Comparison of ENCODE assay signal across 9 cellular contexts in genomic region chr15:60396100-60396499, GRCh38. TPM values are rescaled to one million over a fixed set of nuclear protein-coding genes. Genes with fewer than 3 reads are reported as not detected.
DNase-seq lines count a peak whose midpoint lies in the region; ATAC-seq and TF ChIP-seq lines count a peak whose summit lies in the region.
"Had no signal": no experiment of that assay in that cellular context is flagged by ENCODE, and none has a peak within 500 bp of the region (broad histone marks: within the 10 kb centered on the region; RNA-seq: fewer than 3 reads in every experiment).

No MANE protein-coding gene starts in this region.

- peak overlapping the region; percentile 27 to 93 for H3K27ac Mint-ChIP-seq in natural killer cell

- no peak for TF ChIP-seq CTCF in Loucy (conservative IDR thresholded peaks at IDR 0.05; ENCODE audit: low read length)
- TF ChIP-seq CTCF in natural killer cell (IDR thresholded peaks at IDR 0.05), result no peak

- H3K36me3 ChIP-seq in BLaER1, result 0 out of 2 replicates have a peak, but pooled peaks cover 11% of the 10 kb centered on the region
- H3K36me3 ChIP-seq in Loucy (ENCODE audit: insufficient read depth, low read length), result no peaks in the 10 kb centered on the region
- H3K36me3 ChIP-seq in duodenal mucosa (ENCODE audit: control insufficient read depth in 1 of 2, insufficient read depth in 2 of 2, low read length in 2 of 2), result peaks cover 9 to 11% of the 10 kb centered on the region in 2 donors

- peaks cover 14% of the 10 kb centered on the region; the same call in 1 of the 2 replicates for H3K79me2 ChIP-seq in Loucy (ENCODE audit: insufficient read depth, low read length)

- intact Hi-C loops in natural killer cell (cut with micrococcal nuclease), result loop anchor here (5.0 kb wide), 2 partner anchors 186 to 446 kb away; no protein-coding TSS in a partner anchor

- peak overlapping the region; percentile 84 for H3K4me3 Mint-ChIP-seq in natural killer cell

- no peaks in the 10 kb centered on the region for H3K9me2 ChIP-seq in Loucy (replicated peaks; ENCODE audit: low read depth, low read length)

- DNase-seq in natural killer cell (no peak), NCI-H82 treated with DMSO at 0.1 percent for 48 hours (lab: John Stamatoyannopoulos, UW; ENCODE audit: unreplicated experiment) (no peak), NAMALWA (ENCODE audit: low spot score) (no peak)
- DNase-seq in activated CD4-positive, CD25-positive, alpha-beta regulatory T cell treated with anti-CD3 and anti-CD28 coated beads, Interleukin-2, amount 50 U/mL, for 72 hours, result no peak
- DNase-seq: activated CD8-positive, alpha-beta memory T cell treated with anti-CD3 and anti-CD28 coated beads, Interleukin-2, amount 50 U/mL, for 4 hours had no signal

- no peak overlapping the region for H3K9ac ChIP-seq in BLaER1
- H3K9ac ChIP-seq in Loucy (ENCODE audit: low read depth, low read length, poor library complexity, severe bottlenecking), result peak overlapping the region; percentile 78
- H3K9ac ChIP-seq in duodenal mucosa (ENCODE audit: low read depth in 1 of 2, low read length in 2 of 2), result peak overlapping the region; percentile 93 to 96

- H3K4me3 ChIP-seq in BLaER1 (no peak overlapping the region), Loucy (ENCODE audit: low read length, poor library complexity, severe bottlenecking) (peak overlapping the region; percentile 92), duodenal mucosa (ENCODE audit: low read depth in 1 of 2, low read length in 2 of 2) (peak overlapping the region; percentile 96 to 98)

- H3K4me2 ChIP-seq in BLaER1 (peak overlapping the region; percentile 94; the same call in 1 of the 2 replicates), Loucy (ENCODE audit: low read depth, low read length, poor library complexity, severe bottlenecking) (peak overlapping the region; percentile 90)

- H3K9me3 ChIP-seq in BLaER1 (no peaks in the 10 kb centered on the region), Loucy (ENCODE audit: insufficient read depth, low read depth, low read length) (no peaks in the 10 kb centered on the region), duodenal mucosa (ENCODE audit: control insufficient read depth in 1 of 2, low read length in 2 of 2) (no peaks in the 10 kb centered on the region)

- no peaks in the 10 kb centered on the region for H3K27me3 ChIP-seq in BLaER1
- H3K27me3 ChIP-seq in Loucy (ENCODE audit: insufficient read depth, low read length, poor library complexity, severe bottlenecking), result no peaks in the 10 kb centered on the region
- H3K27me3 ChIP-seq in duodenal mucosa (ENCODE audit: control insufficient read depth in 1 of 2, insufficient read depth in 2 of 2, low read length in 2 of 2), result no peaks in the 10 kb centered on the region

- peaks cover 0 to 3% of the 10 kb centered on the region in 2 donors for H3K9me3 Mint-ChIP-seq in natural killer cell

- H3K27me3 Mint-ChIP-seq in natural killer cell (ENCODE audit: low read depth in 2 of 2), result no peaks in the 10 kb centered on the region

- H3K4me1 ChIP-seq in BLaER1 (peaks cover 26% of the 10 kb centered on the region), Loucy (ENCODE audit: insufficient read depth, low read length, poor library complexity, severe bottlenecking) (peaks cover 46% of the 10 kb centered on the region), duodenal mucosa (ENCODE audit: control insufficient read depth in 1 of 2, insufficient read depth in 2 of 2, low read length in 2 of 2) (peaks cover 53 to 69% of the 10 kb centered on the region in 2 donors)

- H3F3A ChIP-seq in Loucy (ENCODE audit: low read depth), result no peaks in the 10 kb centered on the region

- H2AFZ ChIP-seq in Loucy (ENCODE audit: low read length), result no peak overlapping the region

- ATAC-seq in natural killer cell (no peak), GM18519 (IDR thresholded peaks at IDR 0.05; ENCODE audit: low FRiP score, unreplicated experiment) (no peak)

- H3K36me3 Mint-ChIP-seq in natural killer cell, result no peaks in the 10 kb centered on the region

- peaks cover 54 to 66% of the 10 kb centered on the region in 2 donors for H3K4me1 Mint-ChIP-seq in natural killer cell

- no peaks in the 10 kb centered on the region for H4K20me1 ChIP-seq in BLaER1
- H4K20me1 ChIP-seq in Loucy (ENCODE audit: insufficient read depth, low read length, poor library complexity, severe bottlenecking), result peaks cover 11% of the 10 kb centered on the region

- no peak overlapping the region for H3K27ac ChIP-seq in BLaER1
- peak overlapping the region; percentile 40 for H3K27ac ChIP-seq in duodenal mucosa (ENCODE audit: low read depth, low read length)

RNA-seq across cellular contexts. Expression of gene ANXA2, which starts 1.7 kb away (rescaled TPM):
- 100 to 1,000 TPM; 132 to 230 (median 155) TPM for total RNA-seq in natural killer cell
